ENCODE assay signal across 22 cellular contexts in genomic region chr21:35070436-35070835, GRCh38.
"Had no signal": no experiment of that assay in that cellular context is flagged by ENCODE, and none has a peak within 500 bp of the region (broad histone marks: within the 10 kb centered on the region; RNA-seq: fewer than 3 reads in every experiment).

No MANE protein-coding gene starts in this region.

- H3K4me3 ChIP-seq: ascending aorta, cardiac muscle cell, colonic mucosa, left lung, lower lobe of right lung, right atrium auricular region, tibial nerve had no signal

- H3K4me3 Mint-ChIP-seq: activated CD4-positive, alpha-beta T cell treated with anti-CD3 and anti-CD28 coated beads for 36 hours; activated naive CD4-positive, alpha-beta T cell treated with anti-CD3 and anti-CD28 coated beads for 36 hours; activated naive CD8-positive, alpha-beta T cell treated with anti-CD3 and anti-CD28 coated beads, Interleukin-2, amount 10 ng/mL, durations not matched to agents 7 days and 5 days; brain; natural killer cell treated with Interleukin-12 subunit alpha and Interleukin-12 subunit beta and Interleukin-15 and Interleukin-18, amount 100 ng/mL, for 72 hours; T-helper 2 cell treated with Interferon-gamma antibody and Interleukin-4, amounts not matched to agents 5 μg/mL and 100 μg/mL, for 36 hours had no signal

- DNase-seq: activated CD4-positive, alpha-beta T cell treated with anti-CD3 and anti-CD28 coated beads for 36 hours; activated CD4-positive, alpha-beta T cell treated with anti-CD3 and anti-CD28 coated beads, Interleukin-2, amount 50 U/mL, for 48 hours; activated CD4-positive, CD25-positive, alpha-beta regulatory T cell; activated CD8-positive, alpha-beta memory T cell treated with anti-CD3 and anti-CD28 coated beads for 24 hours; activated effector memory CD4-positive, alpha-beta T cell treated with Interleukin-2 at 50 U/mL for 16 hours; activated naive CD4-positive, alpha-beta T cell treated with anti-CD3 and anti-CD28 coated beads for 36 hours; activated naive CD8-positive, alpha-beta T cell treated with anti-CD3 and anti-CD28 coated beads, Interleukin-2, amount 10 ng/mL, durations not matched to agents 7 days and 5 days; cerebellar nuclear complex; colonic mucosa; effector CD8-positive, alpha-beta T cell; left lung; lower lobe of right lung; mesenchymal stem cell; stimulated activated naive CD4-positive, alpha-beta T cell treated with Interleukin-2 at 50 U/mL for 16 hours had no signal

- H3K9me3 ChIP-seq: ascending aorta, colonic mucosa, left lung, lower lobe of right lung had no signal

- H3K9me3 Mint-ChIP-seq: activated naive CD4-positive, alpha-beta T cell treated with anti-CD3 and anti-CD28 coated beads for 36 hours had no signal

- H3K27me3 ChIP-seq: ascending aorta, colonic mucosa, left lung, right atrium auricular region, tibial nerve had no signal

- H3K27me3 Mint-ChIP-seq: brain; natural killer cell treated with Interleukin-12 subunit alpha and Interleukin-12 subunit beta and Interleukin-15 and Interleukin-18, amount 100 ng/mL, for 72 hours had no signal

- H3K4me1 ChIP-seq: colonic mucosa, lower lobe of right lung, right atrium auricular region had no signal

- H3K36me3 ChIP-seq: ascending aorta, cardiac muscle cell, colonic mucosa, left lung, lower lobe of right lung, right atrium auricular region, tibial nerve had no signal

- H3K27ac Mint-ChIP-seq: activated CD4-positive, alpha-beta T cell treated with anti-CD3 and anti-CD28 coated beads for 36 hours; activated naive CD4-positive, alpha-beta T cell treated with anti-CD3 and anti-CD28 coated beads for 36 hours; activated naive CD8-positive, alpha-beta T cell treated with anti-CD3 and anti-CD28 coated beads, Interleukin-2, amount 10 ng/mL, durations not matched to agents 7 days and 5 days; brain; T-helper 2 cell treated with Interferon-gamma antibody and Interleukin-4, amounts not matched to agents 5 μg/mL and 100 μg/mL, for 36 hours had no signal

- H3K27ac ChIP-seq: ascending aorta, cardiac muscle cell, colonic mucosa, epithelial cell of prostate, left lung, lower lobe of right lung, right atrium auricular region, tibial nerve had no signal

- H3K36me3 Mint-ChIP-seq: activated naive CD8-positive, alpha-beta T cell treated with anti-CD3 and anti-CD28 coated beads, Interleukin-2, amount 10 ng/mL, durations not matched to agents 7 days and 5 days; brain had no signal
